Comparison of ENCODE assay signal across 18 cellular contexts in the genomic region with DNA sequence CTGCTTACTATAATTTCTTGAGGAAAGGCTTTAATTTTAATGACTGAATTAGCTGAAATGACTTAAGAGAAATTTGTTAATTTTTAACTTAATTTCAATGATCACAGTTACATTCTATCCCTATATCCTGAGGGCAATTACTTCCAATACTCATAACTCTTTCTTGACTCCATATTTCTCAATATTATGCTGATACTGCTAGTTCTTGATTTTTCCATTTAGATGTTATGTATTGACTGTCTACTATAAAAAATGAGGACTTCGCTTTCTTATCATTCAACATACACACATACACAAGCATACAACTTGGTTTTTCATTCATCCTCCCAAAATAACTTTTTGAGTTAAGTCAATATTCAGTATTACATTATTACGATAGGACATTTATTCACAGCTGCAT.
A peak's percentile ranks its signal among the peaks of the same experiment; 100 is the strongest.
DNase-seq lines count a peak whose midpoint lies in the region; ATAC-seq, FAIRE-seq and TF ChIP-seq lines count a peak whose summit lies in the region.
"Had no signal": no experiment of that assay in that cellular context is flagged by ENCODE, and none has a peak within 500 bp of the region (broad histone marks: within the 10 kb centered on the region; RNA-seq: fewer than 3 reads in every experiment).

No MANE protein-coding gene starts in this region.

- H3K27ac Mint-ChIP-seq in activated CD8-positive, alpha-beta memory T cell treated with anti-CD3 and anti-CD28 coated beads, Interleukin-2, amount 10 ng/mL, durations not matched to agents 7 days and 5 days, result no peak overlapping the region

- no peak for FAIRE-seq in A549 (lab: Jason Lieb, UNC)
- FAIRE-seq in pancreas (lab: Jason Lieb, UNC), result no peak
- FAIRE-seq: GM19239, H1 had no signal

- H3K9me3 ChIP-seq in A549, result no peaks in the 10 kb centered on the region
- H3K9me3 ChIP-seq in GM23248 (ENCODE audit: low read depth), result no peaks in the 10 kb centered on the region
- H3K9me3 ChIP-seq in adipocyte (ENCODE audit: control insufficient read depth, low read length), result no peaks in the 10 kb centered on the region
- no peaks in the 10 kb centered on the region for H3K9me3 ChIP-seq in mesenchymal stem cell (ENCODE audit: control insufficient read depth, low read length)
- no peaks in the 10 kb centered on the region for H3K9me3 ChIP-seq in pancreas
- H3K9me3 ChIP-seq: Caco-2, HAP-1 had no signal

- H3K27me3 ChIP-seq in GM23248 (replicated peaks; ENCODE audit: insufficient read depth) (no peaks in the 10 kb centered on the region), adipocyte (replicated peaks; ENCODE audit: control insufficient read depth, insufficient read depth, low read length) (no peaks in the 10 kb centered on the region), mesenchymal stem cell (ENCODE audit: control insufficient read depth in 1 of 2, insufficient read depth in 1 of 2, low read length in 2 of 2) (no peaks in the 10 kb centered on the region), pancreas (no peaks in the 10 kb centered on the region)

- H2BK12ac ChIP-seq in mesenchymal stem cell (ENCODE audit: low read length in 2 of 2), result no peak overlapping the region

- no peaks in the 10 kb centered on the region for H3K79me1 ChIP-seq in mesenchymal stem cell (replicated peaks; ENCODE audit: low read length, poor library complexity, severe bottlenecking)

- H4K91ac ChIP-seq in mesenchymal stem cell (ENCODE audit: low read length), result no peak overlapping the region

- H3K4me1 Mint-ChIP-seq in activated CD8-positive, alpha-beta memory T cell treated with anti-CD3 and anti-CD28 coated beads, Interleukin-2, amount 10 ng/mL, durations not matched to agents 7 days and 5 days, result peaks cover 2% of the 10 kb centered on the region
- H3K4me1 Mint-ChIP-seq: CD14-positive monocyte; CD8-positive, alpha-beta memory T cell had no signal

- H3K79me2 ChIP-seq in GM23248 (ENCODE audit: insufficient read depth), result no peaks in the 10 kb centered on the region

- H3K18ac ChIP-seq in mesenchymal stem cell (ENCODE audit: low read depth in 1 of 2, low read length in 2 of 2), result no peak overlapping the region

- no peak for DNase-seq in A549 (ENCODE audit: low read depth in 1 of 2, low spot score in 1 of 2)
- DNase-seq in GM23248, result no peak
- DNase-seq in adipocyte (ENCODE audit: low read depth), result no peak
- DNase-seq in mesenchymal stem cell, result no peak
- DNase-seq in NOMO-1 treated with dmso at 0.1 percent for 144 hours (lab: John Stamatoyannopoulos, UW; ENCODE audit: unreplicated experiment), result no peak
- DNase-seq in activated CD8-positive, alpha-beta memory T cell treated with anti-CD3 and anti-CD28 coated beads, Interleukin-2, amount 10 ng/mL, durations not matched to agents 7 days and 5 days, result no peak
- DNase-seq in pancreas, result no peak
- DNase-seq: ACHN; Caco-2; CD8-positive, alpha-beta memory T cell; DMS53; GF-D8; KG1 had no signal

- ATAC-seq in A549 (no peak), pancreas (no peak)
- no peak for ATAC-seq in activated CD8-positive, alpha-beta memory T cell treated with anti-CD3 and anti-CD28 coated beads, Interleukin-2, amount 10 ng/mL, durations not matched to agents 7 days and 5 days

- POLR2A ChIA-PET in A549 (lab: Yijun Ruan, JAX), result no interaction called here

- H4K8ac ChIP-seq in mesenchymal stem cell (ENCODE audit: low read length), result no peak overlapping the region

- H2AK5ac ChIP-seq in mesenchymal stem cell (ENCODE audit: low read length, severe bottlenecking), result no peak overlapping the region

- no peak for TF ChIP-seq POLR2A in A549 (IDR thresholded peaks at IDR 0.05; ENCODE audit: low read length)

- H3K4me3 ChIP-seq in A549 (no peak overlapping the region), GM23248 (peak overlapping the region; percentile 19; the same call in 1 of the 2 replicates), adipocyte (ENCODE audit: low read length) (peak overlapping the region; percentile 17), mesenchymal stem cell (ENCODE audit: insufficient read depth in 1 of 2, low read depth in 1 of 2, low read length in 2 of 2) (no peak overlapping the region), pancreas (no peak overlapping the region)
- H3K4me3 ChIP-seq: HAP-1 had no signal

- H3K14ac ChIP-seq in mesenchymal stem cell (ENCODE audit: low read length in 2 of 2), result no peak overlapping the region

- H2BK15ac ChIP-seq in mesenchymal stem cell (ENCODE audit: low read depth, poor library complexity, severe bottlenecking), result no peak overlapping the region

- H3K4me3 Mint-ChIP-seq in activated CD8-positive, alpha-beta memory T cell treated with anti-CD3 and anti-CD28 coated beads, Interleukin-2, amount 10 ng/mL, durations not matched to agents 7 days and 5 days, result no peak overlapping the region
- H3K4me3 Mint-ChIP-seq: CD14-positive monocyte; CD8-positive, alpha-beta memory T cell had no signal

- TF ChIP-seq EP300 in A549 (IDR thresholded peaks at IDR 0.05), result no peak

- no peaks in the 10 kb centered on the region for H3K36me3 ChIP-seq in GM23248 (ENCODE audit: low read depth)
- H3K36me3 ChIP-seq in adipocyte (ENCODE audit: control insufficient read depth, insufficient read depth, low read length, severe bottlenecking), result no peaks in the 10 kb centered on the region
- no peaks in the 10 kb centered on the region for H3K36me3 ChIP-seq in mesenchymal stem cell (ENCODE audit: control insufficient read depth in 1 of 2, insufficient read depth in 2 of 2, low read depth in 1 of 2, low read length in 2 of 2)
- no peaks in the 10 kb centered on the region for H3K36me3 ChIP-seq in pancreas
- H3K36me3 ChIP-seq: HAP-1 had no signal

- H3K36me3 Mint-ChIP-seq in activated CD8-positive, alpha-beta memory T cell treated with anti-CD3 and anti-CD28 coated beads, Interleukin-2, amount 10 ng/mL, durations not matched to agents 7 days and 5 days, result peaks cover 2% of the 10 kb centered on the region
- H3K36me3 Mint-ChIP-seq: CD14-positive monocyte; CD8-positive, alpha-beta memory T cell had no signal

- TF ChIP-seq RAD21 in A549 (conservative IDR thresholded peaks at IDR 0.05 in 1 of 2, IDR thresholded peaks at IDR 0.05 in 1 of 2), result no peak

- peaks cover 29% of the 10 kb centered on the region for H3F3A ChIP-seq in GM23248 (ENCODE audit: insufficient read depth)

- H3K4ac ChIP-seq in mesenchymal stem cell (ENCODE audit: low read depth in 1 of 2, low read length in 2 of 2), result no peak overlapping the region

- no peak overlapping the region for H2BK120ac ChIP-seq in mesenchymal stem cell (ENCODE audit: low read depth, low read length)

- in situ Hi-C loops in GM23248 (cut with MboI), result no loop called here

- no peaks in the 10 kb centered on the region for H3K9me3 Mint-ChIP-seq in activated CD8-positive, alpha-beta memory T cell treated with anti-CD3 and anti-CD28 coated beads, Interleukin-2, amount 10 ng/mL, durations not matched to agents 7 days and 5 days (ENCODE audit: low read depth)
- H3K9me3 Mint-ChIP-seq: CD8-positive, alpha-beta memory T cell had no signal

- no peaks in the 10 kb centered on the region for H4K20me1 ChIP-seq in GM23248 (ENCODE audit: insufficient read depth)

- no peak overlapping the region for H3K23ac ChIP-seq in mesenchymal stem cell (ENCODE audit: low read length in 2 of 2)

- H3K4me1 ChIP-seq in A549 (peaks cover 29% of the 10 kb centered on the region), GM23248 (ENCODE audit: insufficient read depth) (peaks cover 45% of the 10 kb centered on the region), adipocyte (ENCODE audit: control insufficient read depth, insufficient read depth, low read length) (peaks cover 33% of the 10 kb centered on the region), mesenchymal stem cell (ENCODE audit: control insufficient read depth, insufficient read depth, low read depth, low read length) (peaks cover 4% of the 10 kb centered on the region), pancreas (no peaks in the 10 kb centered on the region)
- H3K4me1 ChIP-seq: Caco-2, HAP-1 had no signal

- TF ChIP-seq CTCF in A549 (IDR thresholded peaks at IDR 0.05), result no peak
- no peak for TF ChIP-seq CTCF in pancreas (IDR thresholded peaks at IDR 0.05)

- WGBS in A549 (ENCODE audit: missing lambda C conversion rate), result 87% methylated on average over 2 of the region's 2 CpGs
- WGBS in GM23248 (ENCODE audit: low coverage in 1 of 2, low lambda C conversion rate in 2 of 2, missing lambda C conversion rate in 2 of 2), 2 experiments, result 98% methylated on average over 2 of the region's 2 CpGs
- WGBS in mesenchymal stem cell, result no CpG with 5 or more reads among the region's 2 CpGs
- WGBS in pancreas, 2 donors, result 95 to 97% methylated on average over 2 of the region's 2 CpGs

- no peak overlapping the region for H3K4me2 ChIP-seq in A549
- H3K4me2 ChIP-seq in GM23248 (ENCODE audit: unreplicated experiment), result peak overlapping the region; percentile 29
- H3K4me2 ChIP-seq in mesenchymal stem cell (ENCODE audit: low read length, poor library complexity, severe bottlenecking), result no peak overlapping the region

- intact Hi-C loops in pancreas (cut with DNase I), result no loop called here

- peak overlapping the region in 1 of 2 experiments; percentile 42; a peak in 2 of 6 replicates for H3K27ac ChIP-seq in A549
- peak overlapping the region; percentile 31; the same call in 1 of the 2 replicates for H3K27ac ChIP-seq in GM23248
- H3K27ac ChIP-seq in mesenchymal stem cell (ENCODE audit: low read length, poor library complexity, severe bottlenecking), result no peak overlapping the region
- no peak overlapping the region for H3K27ac ChIP-seq in pancreas
- H3K27ac ChIP-seq: 22Rv1 had no signal

- H3K9ac ChIP-seq in GM23248 (no peak overlapping the region), adipocyte (ENCODE audit: low read length) (no peak overlapping the region), mesenchymal stem cell (ENCODE audit: low read length) (peak overlapping the region; percentile 72)

- peaks cover 27% of the 10 kb centered on the region for H3K27me3 Mint-ChIP-seq in activated CD8-positive, alpha-beta memory T cell treated with anti-CD3 and anti-CD28 coated beads, Interleukin-2, amount 10 ng/mL, durations not matched to agents 7 days and 5 days

- H3K9me2 ChIP-seq in GM23248 (ENCODE audit: insufficient read depth), result no peaks in the 10 kb centered on the region

- H2BK5ac ChIP-seq in mesenchymal stem cell (ENCODE audit: low read depth, low read length, poor library complexity, severe bottlenecking), result no peak overlapping the region

- H2AFZ ChIP-seq in GM23248 (0 out of 2 replicates have a peak overlapping the region, but pooled peaks have one; percentile 13), mesenchymal stem cell (ENCODE audit: low read depth, low read length) (no peak overlapping the region)

- CTCF ChIA-PET in A549 (lab: Yijun Ruan, JAX), result interaction anchor here (0.6 to 1.9 kb wide), 3 partner anchors 10 to 176 kb away, joined by 3 to 6 read pairs (median 6); a partner anchor contains a TSS
- CTCF ChIA-PET in activated CD8-positive, alpha-beta memory T cell treated with anti-CD3 and anti-CD28 coated beads, Interleukin-2, amount 10 ng/mL, durations not matched to agents 7 days and 5 days (lab: Charles Lee), result interaction anchor here (0.7 kb wide), 1 partner anchor 12 kb away, joined by 3 read pairs; no protein-coding TSS in a partner anchor

TF ChIP-seq in A549, 52 proteins besides CTCF, POLR2A, EP300 and RAD21:
- TF ChIP-seq CHD2 (IDR thresholded peaks at IDR 0.05; ENCODE audit: low read length, partially characterized antibody), result no peak
- TF ChIP-seq MAFK (IDR thresholded peaks at IDR 0.05; ENCODE audit: partially characterized antibody), result peak; percentile 63

Comparison
In these comparisons a context has a peak if more than half of its experiments do, and no peak if none do; other contexts are left out.
1. H3K4me3 ChIP-seq: peak in GM23248 (single experiment) and adipocyte (single experiment); none in A549 (single experiment), mesenchymal stem cell (0 of 2) and pancreas (0 of 4).